ENCODE assay signal across 13 cellular contexts in genomic region chr10:12635127-12635541, GRCh38.
DNase-seq lines count a peak whose midpoint lies in the region; ATAC-seq and TF ChIP-seq lines count a peak whose summit lies in the region.
"Had no signal": no experiment of that assay in that cellular context is flagged by ENCODE, and none has a peak within 500 bp of the region (broad histone marks: within the 10 kb centered on the region; RNA-seq: fewer than 3 reads in every experiment).

No MANE protein-coding gene starts in this region.

- no peak overlapping the region for H2AFZ ChIP-seq in trophoblast cell (ENCODE audit: insufficient read depth, low read length, poor library complexity)

- H3K18ac ChIP-seq in trophoblast cell (ENCODE audit: low read length), result no peak overlapping the region

- no peak overlapping the region for H3K14ac ChIP-seq in trophoblast cell (ENCODE audit: low read length)

- no peak overlapping the region for H2BK120ac ChIP-seq in trophoblast cell (ENCODE audit: insufficient read depth, low read length, poor library complexity)

- peak in 1 of 2 donors; percentile 88 for ATAC-seq in naive thymus-derived CD8-positive, alpha-beta T cell
- ATAC-seq in foreskin keratinocyte, result no peak

- no peaks in the 10 kb centered on the region for H3K9me3 Mint-ChIP-seq in CD8-positive, alpha-beta memory T cell
- no peaks in the 10 kb centered on the region for H3K9me3 Mint-ChIP-seq in naive thymus-derived CD8-positive, alpha-beta T cell

- no peak overlapping the region for H3K4ac ChIP-seq in trophoblast cell (ENCODE audit: low read depth, low read length)

- H3K27me3 ChIP-seq in CD8-positive, alpha-beta memory T cell (ENCODE audit: insufficient read depth, low read length, poor library complexity, severe bottlenecking), result no peaks in the 10 kb centered on the region
- H3K27me3 ChIP-seq in trophoblast cell (ENCODE audit: insufficient read depth, low read length) (no peaks in the 10 kb centered on the region), foreskin keratinocyte (no peaks in the 10 kb centered on the region)
- H3K27me3 ChIP-seq: BLaER1 treated with 17β-estradiol and CSF1 and Interleukin-3, amounts not matched to agents 10 nM and 100 nM; sigmoid colon had no signal

- no peak overlapping the region for H3K4me2 ChIP-seq in trophoblast cell (ENCODE audit: low read length)

- no peak overlapping the region for H4K8ac ChIP-seq in trophoblast cell (ENCODE audit: low read depth, low read length)

- TF ChIP-seq CTCF in foreskin keratinocyte (conservative IDR thresholded peaks at IDR 0.05), result no peak

- H3K4me1 Mint-ChIP-seq in CD8-positive, alpha-beta memory T cell, result peaks cover 15 to 23% (median 16%) of the 10 kb centered on the region in 3 donors
- H3K4me1 Mint-ChIP-seq in naive thymus-derived CD8-positive, alpha-beta T cell, result peaks cover 15 to 46% (median 37%) of the 10 kb centered on the region in 4 donors

- no peak overlapping the region for H3K27ac ChIP-seq in CD8-positive, alpha-beta memory T cell (ENCODE audit: low read depth, low read length)
- H3K27ac ChIP-seq in trophoblast cell (ENCODE audit: low read depth, low read length), result no peak overlapping the region
- H3K27ac ChIP-seq in foreskin keratinocyte, result no peak overlapping the region
- H3K27ac ChIP-seq: BLaER1 treated with 17β-estradiol and CSF1 and Interleukin-3, amounts not matched to agents 10 nM and 100 nM; sigmoid colon had no signal

- no peak overlapping the region for H3K4me3 ChIP-seq in CD8-positive, alpha-beta memory T cell (ENCODE audit: low read length)
- H3K4me3 ChIP-seq in trophoblast cell (ENCODE audit: low read depth, low read length), result no peak overlapping the region
- H3K4me3 ChIP-seq: BLaER1 treated with 17β-estradiol and CSF1 and Interleukin-3, amounts not matched to agents 10 nM and 100 nM; sigmoid colon had no signal

- POLR2A ChIA-PET in CD8-positive, alpha-beta memory T cell (lab: Charles Lee), result no interaction called here
- POLR2A ChIA-PET in naive thymus-derived CD8-positive, alpha-beta T cell (lab: Charles Lee), result no interaction called here

- peaks cover 0 to 4% (median 3%) of the 10 kb centered on the region in 3 donors for H3K36me3 Mint-ChIP-seq in CD8-positive, alpha-beta memory T cell
- H3K36me3 Mint-ChIP-seq in naive thymus-derived CD8-positive, alpha-beta T cell, result peaks cover 0 to under 1% (median 0%) of the 10 kb centered on the region in 3 donors

- peak overlapping the region in 6 of 8 donors; percentile 2 to 91 (median 50) for H3K27ac Mint-ChIP-seq in CD8-positive, alpha-beta memory T cell
- peak overlapping the region in 7 of 10 donors; percentile 39 to 91 (median 87) for H3K27ac Mint-ChIP-seq in naive thymus-derived CD8-positive, alpha-beta T cell

- no peak overlapping the region for H3K23ac ChIP-seq in trophoblast cell (ENCODE audit: low read length)

- no CpG with 5 or more reads among the region's 10 CpGs for WGBS in trophoblast cell (ENCODE audit: extremely low coverage, insufficient coverage, insufficient read length)

- CTCF ChIA-PET in CD8-positive, alpha-beta memory T cell (lab: Charles Lee), result no interaction called here

- H3K4me3 Mint-ChIP-seq in CD8-positive, alpha-beta memory T cell, result peak overlapping the region in 2 of 7 donors; percentile 13 to 45
- H3K4me3 Mint-ChIP-seq in naive thymus-derived CD8-positive, alpha-beta T cell, result peak overlapping the region in 7 of 10 donors; percentile 11 to 68 (median 23)

- H3K9me3 ChIP-seq in CD8-positive, alpha-beta memory T cell (ENCODE audit: low read length), result no peaks in the 10 kb centered on the region
- H3K9me3 ChIP-seq in trophoblast cell (ENCODE audit: insufficient read depth, low read depth, low read length), result peaks cover 5% of the 10 kb centered on the region
- H3K9me3 ChIP-seq: sigmoid colon had no signal

- no peaks in the 10 kb centered on the region for H3K36me3 ChIP-seq in CD8-positive, alpha-beta memory T cell (ENCODE audit: insufficient read depth, low read length)
- H3K36me3 ChIP-seq in trophoblast cell (ENCODE audit: control insufficient read depth in 1 of 2, insufficient read depth in 2 of 2, low read length in 2 of 2), result no peaks in the 10 kb centered on the region
- H3K36me3 ChIP-seq: sigmoid colon had no signal

- H3K79me1 ChIP-seq in trophoblast cell (ENCODE audit: low read length), result no peaks in the 10 kb centered on the region

- peaks cover 23% of the 10 kb centered on the region for H3K4me1 ChIP-seq in CD8-positive, alpha-beta memory T cell (ENCODE audit: insufficient read depth, low read length)
- no peaks in the 10 kb centered on the region for H3K4me1 ChIP-seq in trophoblast cell (ENCODE audit: control insufficient read depth in 1 of 2, insufficient read depth in 2 of 2, low read length in 2 of 2)
- no peaks in the 10 kb centered on the region for H3K4me1 ChIP-seq in foreskin keratinocyte

- no peak overlapping the region for H3K9ac ChIP-seq in trophoblast cell (ENCODE audit: low read length)
- H3K9ac ChIP-seq: BLaER1 treated with 17β-estradiol and CSF1 and Interleukin-3, amounts not matched to agents 10 nM and 100 nM had no signal

- H4K91ac ChIP-seq in trophoblast cell (ENCODE audit: low read depth, low read length), result no peak overlapping the region

- no peak overlapping the region for H4K12ac ChIP-seq in trophoblast cell (ENCODE audit: low read depth, low read length)

- H3K79me2 ChIP-seq in trophoblast cell (ENCODE audit: control insufficient read depth, insufficient read depth, low read length, poor library complexity), result no peaks in the 10 kb centered on the region

- H2BK12ac ChIP-seq in trophoblast cell (ENCODE audit: low read length), result no peak overlapping the region

- peak in 1 of 5 donors; percentile 51 for DNase-seq in CD8-positive, alpha-beta memory T cell
- DNase-seq in M059J (ENCODE audit: low read depth) (peak; percentile 1), trophoblast cell (no peak), foreskin keratinocyte (no peak), NCI-H524 (lab: John Stamatoyannopoulos, UW) (no peak), GM03348 (ENCODE audit: low spot score) (no peak)
- peak; percentile 29 for DNase-seq in activated naive CD4-positive, alpha-beta T cell treated with Interleukin-2 at 50 U/mL for 16 hours
- DNase-seq in naive thymus-derived CD8-positive, alpha-beta T cell, result peak in 6 of 10 donors; percentile 4 to 31 (median 15)
- DNase-seq: NCI-H146, OCI-M1, sigmoid colon, T1000 had no signal

- H2BK5ac ChIP-seq in trophoblast cell (ENCODE audit: low read depth, low read length, poor library complexity), result no peak overlapping the region

- H3K27me3 Mint-ChIP-seq in CD8-positive, alpha-beta memory T cell, result peaks cover 0 to 3% of the 10 kb centered on the region in 2 donors
- no peaks in the 10 kb centered on the region for H3K27me3 Mint-ChIP-seq in naive thymus-derived CD8-positive, alpha-beta T cell

- H2AK5ac ChIP-seq in trophoblast cell (ENCODE audit: low read length), result no peak overlapping the region

Comparison
In these comparisons a context has a peak if more than half of its experiments do, and no peak if none do; other contexts are left out.
1. DNase-seq: peak in M059J (single experiment), activated naive CD4-positive, alpha-beta T cell treated with Interleukin-2 at 50 U/mL for 16 hours (single experiment) and naive thymus-derived CD8-positive, alpha-beta T cell (6 of 10); none in trophoblast cell (0 of 2), foreskin keratinocyte (0 of 2), NCI-H524 (0 of 2) and GM03348 (single experiment).